ENCODE assay signal across 9 cellular contexts in the genomic region with DNA sequence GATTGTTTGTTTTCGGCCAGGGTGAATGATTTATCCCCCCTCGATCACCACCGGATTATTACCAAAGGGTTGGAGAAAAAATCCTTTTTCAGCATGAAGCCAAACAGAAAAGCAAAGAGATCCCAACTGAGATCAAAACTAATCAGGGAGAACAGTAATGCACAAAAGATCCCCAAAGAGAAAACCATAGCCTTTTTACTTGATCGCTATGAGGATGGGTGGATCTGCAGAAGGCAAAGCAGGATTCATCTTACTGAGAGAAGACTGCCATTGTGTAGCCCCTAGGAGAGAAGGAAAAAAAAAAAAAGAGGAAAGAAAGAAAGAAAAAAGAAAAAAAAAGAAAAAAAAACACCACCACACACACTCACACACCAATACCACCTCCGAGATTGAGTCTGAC. TPM values are rescaled to one million over a fixed set of nuclear protein-coding genes. Genes with fewer than 3 reads are reported as not detected.
DNase-seq lines count a peak whose midpoint lies in the region; ATAC-seq, FAIRE-seq and TF ChIP-seq lines count a peak whose summit lies in the region.
"Had no signal": no experiment of that assay in that cellular context is flagged by ENCODE, and none has a peak within 500 bp of the region (broad histone marks: within the 10 kb centered on the region; RNA-seq: fewer than 3 reads in every experiment).

Gene FGF14 (minus strand): TSS at position 294 of the 400 bp plus-strand sequence.

- DNase-seq in HepG2 (ENCODE audit: low spot score) (no peak), UCSD-AML1 (lab: John Stamatoyannopoulos, UW; ENCODE audit: unreplicated experiment) (no peak), OCI-M2 (lab: John Stamatoyannopoulos, UW; ENCODE audit: unreplicated experiment) (no peak)
- no peak for DNase-seq in effector memory CD8-positive, alpha-beta T cell
- no peak for DNase-seq in naive thymus-derived CD8-positive, alpha-beta T cell
- DNase-seq: NCI-H187 treated with DMSO at 0.1 percent for 48 hours had no signal

- CTCF ChIA-PET in HepG2 (lab: Yijun Ruan, JAX; ENCODE audit: low intra/inter-chr PET ratio, low total read pairs), result no interaction called here

- no peaks in the 10 kb centered on the region for H4K20me1 ChIP-seq in HepG2 (ENCODE audit: insufficient read depth, low read length)

- TF ChIP-seq POLR2A in HepG2 (IDR thresholded peaks at IDR 0.05; ENCODE audit: insufficient read depth in 1 of 2, low read depth in 2 of 2, low read length in 2 of 2), result no peak

- no TSS peak for BruUV-seq in HepG2 (replicated peaks; lab: Mats Ljungman, UMichigan)

- WGBS in liver, result 10% methylated on average over 5 of the region's 5 CpGs
- WGBS in HepG2 (ENCODE audit: low lambda C conversion rate), result 49% methylated on average over 5 of the region's 5 CpGs

- TF ChIP-seq CTCF in liver (IDR thresholded peaks at IDR 0.05; ENCODE audit: low read depth, low read length, missing input control) (no peak), HepG2 (CRISPR knock-in tag; IDR thresholded peaks at IDR 0.05) (no peak)

- intact Hi-C loops in HepG2 (cut with micrococcal nuclease; ENCODE audit: unreplicated experiment), result no loop called here

- ATAC-seq in HepG2 (no peak), GM18520 (IDR thresholded peaks at IDR 0.05; ENCODE audit: unreplicated experiment) (no peak), HG03196 (IDR thresholded peaks at IDR 0.05; ENCODE audit: unreplicated experiment) (no peak)
- no peak for ATAC-seq in effector memory CD8-positive, alpha-beta T cell (replicated peaks)
- no peak for ATAC-seq in naive thymus-derived CD8-positive, alpha-beta T cell

- peak within 1 kb of the TSS; percentile 66 to 77 for H3K4me3 Mint-ChIP-seq in effector memory CD8-positive, alpha-beta T cell
- peak within 1 kb of the TSS; percentile 68 to 87 (median 82) for H3K4me3 Mint-ChIP-seq in naive thymus-derived CD8-positive, alpha-beta T cell

- H3K4me1 ChIP-seq in liver (ENCODE audit: control insufficient read depth in 4 of 4, insufficient read depth in 4 of 4, low read length in 3 of 4) (peaks cover 2 to 19% (median 10%) of the 10 kb centered on the region in 4 donors), HepG2 (ENCODE audit: insufficient read depth, low read length) (no peaks in the 10 kb centered on the region)

- H3K27me3 Mint-ChIP-seq in effector memory CD8-positive, alpha-beta T cell, result peaks cover 59 to 73% of the 10 kb centered on the region in 2 donors
- peaks cover 35 to 84% (median 47%) of the 10 kb centered on the region in 5 donors for H3K27me3 Mint-ChIP-seq in naive thymus-derived CD8-positive, alpha-beta T cell

- H3K9me3 ChIP-seq in liver (ENCODE audit: control insufficient read depth in 4 of 4, low read length in 3 of 4) (no peaks in the 10 kb centered on the region), HepG2 (ENCODE audit: low read length) (no peaks in the 10 kb centered on the region)

- POLR2A ChIA-PET in HepG2 (lab: Yijun Ruan, JAX), result no interaction called here
- POLR2A ChIA-PET in naive thymus-derived CD8-positive, alpha-beta T cell (lab: Charles Lee), result no interaction called here

- H3K27ac Mint-ChIP-seq in effector memory CD8-positive, alpha-beta T cell, result no peak within 1 kb of the TSS
- peak within 1 kb of the TSS in 3 of 10 donors; percentile 33 to 83 (median 56) for H3K27ac Mint-ChIP-seq in naive thymus-derived CD8-positive, alpha-beta T cell

- TF ChIP-seq EP300 in HepG2 (IDR thresholded peaks at IDR 0.05; ENCODE audit: low read depth in 2 of 2, low read length in 2 of 2) (no peak), HepG2 (CRISPR knock-in tag; IDR thresholded peaks at IDR 0.05; ENCODE audit: borderline replicate concordance) (no peak)

- H3K4me1 Mint-ChIP-seq in effector memory CD8-positive, alpha-beta T cell (ENCODE audit: low read depth in 2 of 2), result peaks cover 20 to 23% of the 10 kb centered on the region in 2 donors
- peaks cover 16 to 29% (median 28%) of the 10 kb centered on the region in 4 donors for H3K4me1 Mint-ChIP-seq in naive thymus-derived CD8-positive, alpha-beta T cell

- no peak for FAIRE-seq in HepG2 (lab: Jason Lieb, UNC)

- no peak for TF ChIP-seq RAD21 in liver (IDR thresholded peaks at IDR 0.05)
- TF ChIP-seq RAD21 in HepG2 (CRISPR knock-in tag; IDR thresholded peaks at IDR 0.05), result no peak

- H3K36me3 Mint-ChIP-seq in effector memory CD8-positive, alpha-beta T cell (ENCODE audit: insufficient read depth), result no peaks in the 10 kb centered on the region
- H3K36me3 Mint-ChIP-seq in naive thymus-derived CD8-positive, alpha-beta T cell, result no peaks in the 10 kb centered on the region

- peak within 1 kb of the TSS; percentile 74 to 82 for H3K27ac ChIP-seq in liver (ENCODE audit: low read depth in 1 of 2, low read length in 2 of 2)
- no peak within 1 kb of the TSS for H3K27ac ChIP-seq in HepG2 (ENCODE audit: extremely low read length, insufficient read depth, low read length)

- in situ Hi-C loops in HepG2 (cut with HindIII; ENCODE audit: extremely low pct_ligation_motif_present, low pct_unique_long_range_greater_than_20kb), result no loop called here

- peak within 1 kb of the TSS; percentile 55 to 80 (median 72) for H3K4me3 ChIP-seq in liver (ENCODE audit: low read depth in 1 of 3, low read length in 3 of 3)
- H3K4me3 ChIP-seq in HepG2 (replicated peaks in 1 of 3; ENCODE audit: insufficient read depth in 1 of 3, low read depth in 2 of 3, low read length in 3 of 3), result no peak within 1 kb of the TSS

- no peaks in the 10 kb centered on the region for H3K79me2 ChIP-seq in HepG2 (ENCODE audit: insufficient read depth, low read length)

- H3K9ac ChIP-seq in liver (ENCODE audit: low read depth in 1 of 2, low read length in 2 of 2) (peak within 1 kb of the TSS; percentile 51 to 54), HepG2 (ENCODE audit: insufficient read depth, low read depth, low read length) (no peak within 1 kb of the TSS)

- H3K4me2 ChIP-seq in HepG2 (ENCODE audit: low read depth, low read length), result no peak within 1 kb of the TSS

- H3K27me3 ChIP-seq in liver (ENCODE audit: control insufficient read depth in 4 of 4, insufficient read depth in 4 of 4, low read length in 3 of 4), result no peaks in the 10 kb centered on the region
- H3K27me3 ChIP-seq in HepG2 (ENCODE audit: control insufficient read depth in 1 of 2, insufficient read depth in 2 of 2, low read length in 2 of 2), result peaks cover 0 to 22% of the 10 kb centered on the region in 2 experiments; a peak in 3 of 5 replicates

- no peaks in the 10 kb centered on the region for H3K9me3 Mint-ChIP-seq in effector memory CD8-positive, alpha-beta T cell
- peaks cover 0 to 3% (median 0%) of the 10 kb centered on the region in 9 donors for H3K9me3 Mint-ChIP-seq in naive thymus-derived CD8-positive, alpha-beta T cell

- no peak within 1 kb of the TSS for H2AFZ ChIP-seq in HepG2 (ENCODE audit: low read length)

- H3K36me3 ChIP-seq in liver (ENCODE audit: control insufficient read depth in 4 of 4, insufficient read depth in 3 of 4, low read depth in 1 of 4, low read length in 3 of 4) (no peaks in the 10 kb centered on the region), HepG2 (replicated peaks in 1 of 2; ENCODE audit: control insufficient read depth in 1 of 2, insufficient read depth in 2 of 2, low read length in 2 of 2) (no peaks in the 10 kb centered on the region)

TF ChIP-seq in HepG2, 621 proteins besides CTCF, POLR2A, EP300 and RAD21 (continues in another document):
- TF ChIP-seq PCBP1 (IDR thresholded peaks at IDR 0.05; ENCODE audit: borderline replicate concordance, low read depth, low read length), result no peak
- no peak for TF ChIP-seq HNRNPH1 (optimal IDR thresholded peaks at IDR 0.05; ENCODE audit: low read depth, low read length)
- no peak for TF ChIP-seq ZFP90 (CRISPR knock-in tag; IDR thresholded peaks at IDR 0.05; ENCODE audit: borderline replicate concordance)
- no peak for TF ChIP-seq SP4 (CRISPR knock-in tag; IDR thresholded peaks at IDR 0.05)
- TF ChIP-seq ZBTB38 (CRISPR knock-in tag; IDR thresholded peaks at IDR 0.05), result no peak
- TF ChIP-seq RBM22 (optimal IDR thresholded peaks at IDR 0.05; ENCODE audit: low read length), result no peak
- TF ChIP-seq NR3C1 (CRISPR knock-in tag; IDR thresholded peaks at IDR 0.05), result no peak
- TF ChIP-seq ELK4 (CRISPR knock-in tag; IDR thresholded peaks at IDR 0.05; ENCODE audit: borderline replicate concordance), result no peak

RNA-seq across cellular contexts. Expression of gene FGF14, which starts in this region (rescaled TPM):
- 1 to 10 TPM in 1 of 2 donors, under 1 TPM in 1; 0.05 to 3.3 TPM for total RNA-seq in liver
- polyA plus RNA-seq in liver, result 1 to 10 TPM in 1 of 2 donors, under 1 TPM in 1; 0.33 to 1.8 TPM
- not detected in 2 replicates for total RNA-seq in HepG2 (2016; rRNA removed; fragmentation: Illumina TruSeq; extraction: Trizol)
- total RNA-seq in HepG2 (2016; cell fraction: cytosol; rRNA removed; fragmentation: Illumina TruSeq; extraction: Trizol; ENCODE audit: low read depth), result not detected in 2 replicates
- total RNA-seq in HepG2 (2016; cell fraction: insoluble cytoplasmic fraction; rRNA removed; fragmentation: Illumina TruSeq; extraction: Trizol), result not detected in 2 replicates
- not detected in 2 replicates for total RNA-seq in HepG2 (2016; cell fraction: membrane; rRNA removed; fragmentation: Illumina TruSeq; extraction: Trizol)
- total RNA-seq in HepG2 (2016; cell fraction: nucleus; rRNA removed; fragmentation: Illumina TruSeq; extraction: Trizol), result not detected in 2 replicates
- not detected in 2 replicates for polyA plus RNA-seq in HepG2 (2011; rRNA removed)
- polyA plus RNA-seq in HepG2 (2011; cell fraction: cytosol; rRNA removed), result not detected in 2 replicates
- not detected in 2 replicates for polyA plus RNA-seq in HepG2 (2011; cell fraction: nucleus; rRNA removed)
- polyA plus RNA-seq in HepG2 (2012), result not detected in 2 replicates
- not detected in 2 replicates for polyA plus RNA-seq in HepG2 (2016; cell fraction: cytosol; fragmentation: Illumina TruSeq; extraction: Trizol; ENCODE audit: low read depth)
- not detected in 2 replicates for polyA plus RNA-seq in HepG2 (2016; cell fraction: insoluble cytoplasmic fraction; fragmentation: Illumina TruSeq; extraction: Trizol; ENCODE audit: low read depth)
- not detected in 2 replicates for polyA plus RNA-seq in HepG2 (2016; cell fraction: membrane; fragmentation: Illumina TruSeq; extraction: Trizol; ENCODE audit: low read depth)
- polyA plus RNA-seq in HepG2 (2016; cell fraction: nucleus; fragmentation: Illumina TruSeq; extraction: Trizol; ENCODE audit: insufficient read depth, low read depth), result not detected in 2 replicates
- not detected in 2 replicates for polyA minus RNA-seq in HepG2 (2011; rRNA and poly(A)+ RNA removed; ENCODE audit: low replicate concordance)
- polyA minus RNA-seq in HepG2 (2011; cell fraction: cytosol; rRNA and poly(A)+ RNA removed), result not detected in 2 replicates
- not detected in 2 replicates for polyA minus RNA-seq in HepG2 (2011; cell fraction: nucleus; rRNA and poly(A)+ RNA removed)
- not detected for total RNA-seq in naive thymus-derived CD8-positive, alpha-beta T cell
- polyA plus RNA-seq in naive thymus-derived CD8-positive, alpha-beta T cell, result not detected

Comparison
In these comparisons a context has a peak if more than half of its experiments do, and no peak if none do; other contexts are left out.
1. H3K4me3 ChIP-seq: peak in liver (3 of 3); none in HepG2 (0 of 3).